ENCODE assay signal across 9 cellular contexts in the genomic region with DNA sequence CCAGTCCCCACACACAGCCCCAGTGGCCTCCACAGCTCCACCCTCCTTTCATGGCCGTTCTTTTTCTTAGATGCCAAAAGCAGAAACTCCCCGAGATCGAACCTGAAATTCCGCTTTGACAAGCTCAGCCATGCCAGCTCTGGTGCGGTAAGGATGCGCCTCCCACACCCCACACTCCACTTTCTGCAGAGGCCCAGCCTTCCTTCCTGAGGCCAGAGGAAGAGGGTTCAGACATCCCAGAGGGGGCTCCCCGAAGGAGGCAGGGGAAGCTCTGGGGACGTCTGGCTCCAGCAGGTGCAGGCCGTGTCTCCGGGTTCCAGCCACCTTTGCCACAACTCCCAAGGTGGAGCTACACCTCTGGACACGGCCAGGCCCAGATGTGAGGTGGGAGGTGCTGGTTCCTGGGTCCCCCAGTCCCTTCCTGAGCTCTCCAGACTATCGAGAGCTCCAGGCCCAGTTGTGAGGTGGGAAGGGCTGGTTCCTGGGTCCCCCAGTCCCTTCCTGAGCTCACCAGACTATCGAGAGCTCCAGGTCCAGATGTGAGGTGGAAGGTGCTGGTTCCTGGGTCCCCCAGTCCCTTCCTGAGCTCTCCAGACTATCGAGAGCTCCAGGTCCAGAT. TPM values are rescaled to one million over a fixed set of nuclear protein-coding genes. Genes with fewer than 3 reads are reported as not detected.
"Had no signal": no experiment of that assay in that cellular context is flagged by ENCODE, and none has a peak within 500 bp of the region (broad histone marks: within the 10 kb centered on the region; RNA-seq: fewer than 3 reads in every experiment).

No MANE protein-coding gene starts in this region.

RNA-seq across cellular contexts. Expression of a gene that starts 32.4 kb away (rescaled TPM):
- total RNA-seq: activated T-cell treated with anti-CD3 and anti-CD28 coated beads, Interleukin-2, amount 50 U/mL, for 72 hours; ascending aorta; epithelial cell of proximal tubule; mammary epithelial cell; mononuclear cell; neural crest cell; pancreas; SJSA1 had no signal
- polyA plus RNA-seq: adipose tissue, mammary epithelial cell, pancreas had no signal
